In the genomic region with DNA sequence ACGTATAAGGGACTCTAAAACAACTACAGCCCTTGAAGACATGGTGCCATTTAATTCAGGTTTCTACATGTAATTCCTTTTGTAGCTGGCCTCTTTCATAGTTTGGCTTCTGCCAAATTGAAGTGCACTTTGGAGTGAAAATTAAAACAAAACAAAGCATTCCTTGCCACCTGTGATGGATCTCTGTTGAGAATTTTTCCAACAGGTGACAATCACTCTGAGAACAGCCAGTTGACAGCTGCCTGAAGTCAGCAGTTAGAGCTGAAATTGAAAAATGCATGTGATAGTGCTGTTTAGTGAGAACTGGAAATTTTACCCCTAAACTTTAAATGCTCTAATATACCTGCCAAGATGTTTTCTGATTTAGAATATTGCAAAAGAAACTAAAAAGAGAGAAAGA, we compare ENCODE assay signal across 24 cellular contexts.
"Had no signal": no experiment of that assay in that cellular context is flagged by ENCODE, and none has a peak within 500 bp of the region (broad histone marks: within the 10 kb centered on the region; RNA-seq: fewer than 3 reads in every experiment).

No MANE protein-coding gene starts in this region.

- H3K36me3 ChIP-seq: colonic mucosa, esophagus muscularis mucosa, esophagus squamous epithelium, gastrocnemius medialis, gastroesophageal sphincter, heart left ventricle, heart right ventricle had no signal

- H3K27me3 ChIP-seq: colonic mucosa, esophagus muscularis mucosa, esophagus squamous epithelium, gastrocnemius medialis, gastroesophageal sphincter, heart left ventricle, heart right ventricle had no signal

- H3K9me3 ChIP-seq: colonic mucosa, esophagus muscularis mucosa, esophagus squamous epithelium, gastrocnemius medialis, gastroesophageal sphincter, heart left ventricle, heart right ventricle had no signal

- H3K4me3 ChIP-seq: colonic mucosa, coronary artery, dorsolateral prefrontal cortex, esophagus muscularis mucosa, esophagus squamous epithelium, gastrocnemius medialis, gastroesophageal sphincter, heart left ventricle, heart right ventricle had no signal

- ATAC-seq: effector memory CD8-positive, alpha-beta T cell; esophagus mucosa; gastrocnemius medialis; gastroesophageal sphincter; heart left ventricle; heart right ventricle had no signal

- DNase-seq: colonic mucosa; cortex of kidney; dermis blood vessel endothelial cell; dorsolateral prefrontal cortex; effector CD4-positive, alpha-beta T cell; effector CD8-positive, alpha-beta T cell; effector memory CD4-positive, alpha-beta T cell; effector memory CD8-positive, alpha-beta T cell; endodermal cell; erythroblast; esophagus squamous epithelium; foreskin fibroblast; foreskin melanocyte; gastrocnemius medialis; glutamatergic neuron; head of caudate nucleus; heart left ventricle; heart right ventricle had no signal

- H3K27ac ChIP-seq: colonic mucosa, coronary artery, dorsolateral prefrontal cortex, epithelial cell of prostate, esophagus muscularis mucosa, esophagus squamous epithelium, foreskin keratinocyte, gastrocnemius medialis, gastroesophageal sphincter, heart left ventricle, heart right ventricle had no signal
